In genomic region chr7:80699656-80700318, GRCh38 we compare ENCODE assay signal across 12 cellular contexts.
DNase-seq lines count a peak whose midpoint lies in the region; ATAC-seq and TF ChIP-seq lines count a peak whose summit lies in the region.
"Had no signal": no experiment of that assay in that cellular context is flagged by ENCODE, and none has a peak within 500 bp of the region (broad histone marks: within the 10 kb centered on the region; RNA-seq: fewer than 3 reads in every experiment).

No MANE protein-coding gene starts in this region.

- no peaks in the 10 kb centered on the region for H3K9me3 ChIP-seq in Panc1 (ENCODE audit: control insufficient read depth, insufficient read depth, low read depth, low read length)
- peaks cover 0 to 6% (median 0%) of the 10 kb centered on the region in 4 donors for H3K9me3 ChIP-seq in sigmoid colon
- H3K9me3 ChIP-seq in OCI-LY7 (ENCODE audit: low read length) = no peaks in the 10 kb centered on the region

- H3K9me3 Mint-ChIP-seq in stimulated activated naive B cell treated with anti-CD40 and anti-IgM and Interleukin-4, amounts not matched to agents 10 μg/mL and 1 μg/mL and 100 μg/mL, for 72 hours = no peaks in the 10 kb centered on the region
- H3K9me3 Mint-ChIP-seq: activated CD4-positive, alpha-beta T cell treated with anti-CD3 and anti-CD28 coated beads, Interleukin-2, amount 10 ng/mL, durations not matched to agents 7 days and 5 days; activated T-cell treated with anti-CD3 and anti-CD28 coated beads, Interleukin-2, amount 50 U/mL, for 72 hours had no signal

- no peaks in the 10 kb centered on the region for H3K9me2 ChIP-seq in OCI-LY7 (ENCODE audit: insufficient read depth, low read length)

- BruUV-seq in Panc1 (replicated peaks; lab: Mats Ljungman, UMichigan) (no TSS peak), OCI-LY7 (replicated peaks; lab: Mats Ljungman, UMichigan) (no TSS peak)

- H3K4me2 ChIP-seq in OCI-LY7 (ENCODE audit: low read length) = no peak overlapping the region
- H3K4me2 ChIP-seq: PC-9 had no signal

- DNase-seq in H4 (ENCODE audit: low spot score) (peak; percentile 57), Panc1 (ENCODE audit: low read depth, low spot score) (no peak), fibroblast of peridontal ligament (ENCODE audit: extremely low read depth) (peak; percentile 74), sigmoid colon (no peak), OCI-LY7 (ENCODE audit: low spot score) (no peak)
- DNase-seq in stimulated activated naive B cell treated with anti-CD40 and anti-IgM and Interleukin-4, amounts not matched to agents 10 μg/mL and 1 μg/mL and 100 μg/mL, for 72 hours = no peak
- DNase-seq: activated CD4-positive, alpha-beta T cell treated with anti-CD3 and anti-CD28 coated beads, Interleukin-2, amount 10 ng/mL, durations not matched to agents 7 days and 5 days; activated T-cell treated with anti-CD3 and anti-CD28 coated beads, Interleukin-2, amount 50 U/mL, for 72 hours; posterior cingulate gyrus had no signal

- H3K27ac ChIP-seq in Panc1 (ENCODE audit: low read length) (peak overlapping the region; percentile 87), sigmoid colon (peak overlapping the region; percentile 24 to 51 (median 34)), OCI-LY7 (ENCODE audit: low read depth, low read length, poor library complexity, severe bottlenecking) (no peak overlapping the region)
- H3K27ac ChIP-seq: PC-9 had no signal

- WGBS in sigmoid colon, 2 donors = 47 to 63% methylated on average over 4 of the region's 4 CpGs

- H3K4me1 Mint-ChIP-seq in stimulated activated naive B cell treated with anti-CD40 and anti-IgM and Interleukin-4, amounts not matched to agents 10 μg/mL and 1 μg/mL and 100 μg/mL, for 72 hours = peaks cover 4 to 10% of the 10 kb centered on the region in 2 donors
- H3K4me1 Mint-ChIP-seq: activated CD4-positive, alpha-beta T cell treated with anti-CD3 and anti-CD28 coated beads, Interleukin-2, amount 10 ng/mL, durations not matched to agents 7 days and 5 days had no signal

- H3K4me1 ChIP-seq in Panc1 (ENCODE audit: control insufficient read depth, insufficient read depth, low read length) = peaks cover 21% of the 10 kb centered on the region
- H3K4me1 ChIP-seq in sigmoid colon = peaks cover 0 to 16% (median 14%) of the 10 kb centered on the region in 4 donors
- peaks cover 4% of the 10 kb centered on the region for H3K4me1 ChIP-seq in OCI-LY7 (ENCODE audit: insufficient read depth, low read length, poor library complexity, severe bottlenecking)

- H3K27me3 ChIP-seq in Panc1 (ENCODE audit: control insufficient read depth, insufficient read depth, low read length) (no peaks in the 10 kb centered on the region), sigmoid colon (no peaks in the 10 kb centered on the region)

- no peak for TF ChIP-seq POLR2A in sigmoid colon (IDR thresholded peaks at IDR 0.05)

- intact Hi-C loops in Panc1 (cut with micrococcal nuclease; ENCODE audit: unreplicated experiment) (loop anchor here (2.0 kb wide), 2 partner anchors 219 to 771 kb away; partner anchors contain the start of gene SEMA3C), sigmoid colon (cut with DNase I) (loop anchor here (1.0 to 5.0 kb wide), 3 partner anchors 218 to 770 kb away; partner anchors contain the start of gene SEMA3C), OCI-LY7 (cut with micrococcal nuclease; ENCODE audit: unreplicated experiment) (loop anchor here (1.0 kb wide), 1 partner anchor 771 kb away; no protein-coding TSS in a partner anchor)

- no peak for TF ChIP-seq EP300 in sigmoid colon (IDR thresholded peaks at IDR 0.05)

- TF ChIP-seq CTCF in Panc1 (IDR thresholded peaks at IDR 0.05) (no peak), sigmoid colon (IDR thresholded peaks at IDR 0.05) (no peak), OCI-LY7 (conservative IDR thresholded peaks at IDR 0.05; ENCODE audit: low read length) (no peak)

- CTCF ChIA-PET in Panc1 (lab: Charles Lee) = no interaction called here
- CTCF ChIA-PET in OCI-LY7 (lab: Charles Lee; ENCODE audit: unreplicated experiment) = no interaction called here

- H3K79me2 ChIP-seq in OCI-LY7 (ENCODE audit: insufficient read depth, low read depth, low read length) = no peaks in the 10 kb centered on the region

- no peaks in the 10 kb centered on the region for H3K36me3 Mint-ChIP-seq in stimulated activated naive B cell treated with anti-CD40 and anti-IgM and Interleukin-4, amounts not matched to agents 10 μg/mL and 1 μg/mL and 100 μg/mL, for 72 hours
- H3K36me3 Mint-ChIP-seq: CD4-positive, CD25-positive, alpha-beta regulatory T cell had no signal

- no peak overlapping the region for H3K4me3 Mint-ChIP-seq in stimulated activated naive B cell treated with anti-CD40 and anti-IgM and Interleukin-4, amounts not matched to agents 10 μg/mL and 1 μg/mL and 100 μg/mL, for 72 hours
- H3K4me3 Mint-ChIP-seq: activated CD4-positive, alpha-beta T cell treated with anti-CD3 and anti-CD28 coated beads, Interleukin-2, amount 10 ng/mL, durations not matched to agents 7 days and 5 days; activated T-cell treated with anti-CD3 and anti-CD28 coated beads, Interleukin-2, amount 50 U/mL, for 72 hours; CD4-positive, CD25-positive, alpha-beta regulatory T cell had no signal

- H3K27me3 Mint-ChIP-seq in stimulated activated naive B cell treated with anti-CD40 and anti-IgM and Interleukin-4, amounts not matched to agents 10 μg/mL and 1 μg/mL and 100 μg/mL, for 72 hours = peaks cover 0 to 14% of the 10 kb centered on the region in 2 donors
- H3K27me3 Mint-ChIP-seq: activated CD4-positive, alpha-beta T cell treated with anti-CD3 and anti-CD28 coated beads, Interleukin-2, amount 10 ng/mL, durations not matched to agents 7 days and 5 days; CD4-positive, CD25-positive, alpha-beta regulatory T cell had no signal

- no peaks in the 10 kb centered on the region for H3K36me3 ChIP-seq in Panc1 (ENCODE audit: control insufficient read depth, insufficient read depth, low read length)
- no peaks in the 10 kb centered on the region for H3K36me3 ChIP-seq in sigmoid colon
- H3K36me3 ChIP-seq in OCI-LY7 (ENCODE audit: insufficient read depth, low read length) = no peaks in the 10 kb centered on the region

- ATAC-seq in Panc1 (peak; percentile 66), GM21367 (IDR thresholded peaks at IDR 0.05; ENCODE audit: unreplicated experiment) (no peak)
- no peak for ATAC-seq in stimulated activated naive B cell treated with anti-CD40 and anti-IgM and Interleukin-4, amounts not matched to agents 10 μg/mL and 1 μg/mL and 100 μg/mL, for 72 hours (replicated peaks)
- ATAC-seq: activated T-cell treated with anti-CD3 and anti-CD28 coated beads, Interleukin-2, amount 50 U/mL, for 72 hours had no signal

- no peak overlapping the region for H3K27ac Mint-ChIP-seq in stimulated activated naive B cell treated with anti-CD40 and anti-IgM and Interleukin-4, amounts not matched to agents 10 μg/mL and 1 μg/mL and 100 μg/mL, for 72 hours
- H3K27ac Mint-ChIP-seq: activated CD4-positive, alpha-beta T cell treated with anti-CD3 and anti-CD28 coated beads, Interleukin-2, amount 10 ng/mL, durations not matched to agents 7 days and 5 days; activated T-cell treated with anti-CD3 and anti-CD28 coated beads, Interleukin-2, amount 50 U/mL, for 72 hours; CD4-positive, CD25-positive, alpha-beta regulatory T cell had no signal

- POLR2A ChIA-PET in Panc1 (lab: Charles Lee) = no interaction called here
- POLR2A ChIA-PET in OCI-LY7 (lab: Charles Lee) = no interaction called here

- no peak overlapping the region for H2AFZ ChIP-seq in OCI-LY7 (ENCODE audit: low read length)
- H2AFZ ChIP-seq: PC-9 had no signal

- H3K4me3 ChIP-seq in Panc1 (ENCODE audit: low read depth in 2 of 2, low read length in 2 of 2) = no peak overlapping the region
- H3K4me3 ChIP-seq in sigmoid colon = no peak overlapping the region
- H3K4me3 ChIP-seq in OCI-LY7 (ENCODE audit: low read depth, low read length, poor library complexity, severe bottlenecking) = no peak overlapping the region
- H3K4me3 ChIP-seq: PC-9 had no signal

- in situ Hi-C loops in Panc1 (cut with HindIII; ENCODE audit: low pct_unique_long_range_greater_than_20kb, low sequenced_read_pairs) = no loop called here

- no peaks in the 10 kb centered on the region for H4K20me1 ChIP-seq in OCI-LY7 (ENCODE audit: insufficient read depth, low read length)

Comparison
In these comparisons a context has a peak if more than half of its experiments do, and no peak if none do; other contexts are left out.
1. DNase-seq: peak in H4 (single experiment) and fibroblast of peridontal ligament (single experiment); none in Panc1 (single experiment), sigmoid colon (single experiment), stimulated activated naive B cell treated with anti-CD40 and anti-IgM and Interleukin-4, amounts not matched to agents 10 μg/mL and 1 μg/mL and 100 μg/mL, for 72 hours (single experiment) and OCI-LY7 (single experiment).